Comparison of ENCODE assay signal across 11 cellular contexts in the genomic region with DNA sequence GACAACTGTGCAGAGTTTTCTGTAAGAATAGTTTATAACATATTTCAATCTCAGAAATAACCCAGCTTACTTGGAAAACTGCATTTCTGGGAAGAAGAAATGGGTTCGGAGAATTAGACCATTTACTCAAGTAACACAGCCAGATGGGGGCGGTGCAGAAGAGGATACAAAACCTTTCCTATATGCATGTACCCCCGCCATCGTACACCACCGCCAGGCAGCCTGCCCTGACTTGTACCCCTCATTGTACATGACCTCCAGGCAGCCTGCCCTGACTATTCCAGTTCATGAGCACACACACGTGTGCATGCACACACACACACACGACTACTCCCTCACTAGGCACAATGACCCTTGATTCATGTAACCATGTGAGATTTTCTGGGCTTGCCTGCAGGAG.
DNase-seq lines count a peak whose midpoint lies in the region; ATAC-seq and TF ChIP-seq lines count a peak whose summit lies in the region.
"Had no signal": no experiment of that assay in that cellular context is flagged by ENCODE, and none has a peak within 500 bp of the region (broad histone marks: within the 10 kb centered on the region; RNA-seq: fewer than 3 reads in every experiment).

No MANE protein-coding gene starts in this region.

- H3K9me3 Mint-ChIP-seq in activated T-cell treated with anti-CD3 and anti-CD28 coated beads, Interleukin-2, amount 50 U/mL, for 24 hours: no peaks in the 10 kb centered on the region
- H3K9me3 Mint-ChIP-seq in activated CD8-positive, alpha-beta T cell treated with anti-CD3 and anti-CD28 coated beads, Interleukin-2, amount 10 ng/mL, durations not matched to agents 7 days and 5 days (ENCODE audit: insufficient read depth): no peaks in the 10 kb centered on the region
- no peaks in the 10 kb centered on the region for H3K9me3 Mint-ChIP-seq in stimulated activated naive CD8-positive, alpha-beta T cell treated with anti-CD3 and anti-CD28 coated beads, Interleukin-15, amount 100 ng/mL, for 72 hours

- H3K4me3 Mint-ChIP-seq in activated T-cell treated with anti-CD3 and anti-CD28 coated beads, Interleukin-2, amount 50 U/mL, for 24 hours: peak overlapping the region; percentile 67
- H3K4me3 Mint-ChIP-seq in activated CD8-positive, alpha-beta T cell treated with anti-CD3 and anti-CD28 coated beads, Interleukin-2, amount 10 ng/mL, durations not matched to agents 7 days and 5 days: peak overlapping the region; percentile 64
- peak overlapping the region; percentile 77 to 82 for H3K4me3 Mint-ChIP-seq in stimulated activated naive CD8-positive, alpha-beta T cell treated with anti-CD3 and anti-CD28 coated beads, Interleukin-15, amount 100 ng/mL, for 72 hours

- H3K27me3 Mint-ChIP-seq in activated T-cell treated with anti-CD3 and anti-CD28 coated beads, Interleukin-2, amount 50 U/mL, for 24 hours: no peaks in the 10 kb centered on the region
- no peaks in the 10 kb centered on the region for H3K27me3 Mint-ChIP-seq in activated CD8-positive, alpha-beta T cell treated with anti-CD3 and anti-CD28 coated beads, Interleukin-2, amount 10 ng/mL, durations not matched to agents 7 days and 5 days (ENCODE audit: low read depth)
- H3K27me3 Mint-ChIP-seq in stimulated activated naive CD8-positive, alpha-beta T cell treated with anti-CD3 and anti-CD28 coated beads, Interleukin-15, amount 100 ng/mL, for 72 hours: no peaks in the 10 kb centered on the region

- POLR2A ChIA-PET in activated CD8-positive, alpha-beta T cell treated with anti-CD3 and anti-CD28 coated beads, Interleukin-2, amount 10 ng/mL, durations not matched to agents 7 days and 5 days (lab: Charles Lee): no interaction called here
- POLR2A ChIA-PET in RWPE1 (lab: Yijun Ruan, JAX; ENCODE audit: low non-redundant PET): no interaction called here

- H3K4me1 Mint-ChIP-seq in activated T-cell treated with anti-CD3 and anti-CD28 coated beads, Interleukin-2, amount 50 U/mL, for 24 hours (ENCODE audit: low read depth): peaks cover 8% of the 10 kb centered on the region
- H3K4me1 Mint-ChIP-seq in activated CD8-positive, alpha-beta T cell treated with anti-CD3 and anti-CD28 coated beads, Interleukin-2, amount 10 ng/mL, durations not matched to agents 7 days and 5 days (ENCODE audit: low read depth): peaks cover 12% of the 10 kb centered on the region
- H3K4me1 Mint-ChIP-seq in stimulated activated naive CD8-positive, alpha-beta T cell treated with anti-CD3 and anti-CD28 coated beads, Interleukin-15, amount 100 ng/mL, for 72 hours: peaks cover 17% of the 10 kb centered on the region

- no peaks in the 10 kb centered on the region for H3K9me3 ChIP-seq in iPS-20b (ENCODE audit: insufficient read depth, low read depth, low read length)

- peaks cover 17% of the 10 kb centered on the region for H3K36me3 ChIP-seq in iPS-20b (ENCODE audit: insufficient read depth, low read depth, low read length)

- peaks cover 15% of the 10 kb centered on the region; the same call in 1 of the 2 replicates for H3K4me1 ChIP-seq in iPS-20b (ENCODE audit: insufficient read depth, low read length)

- H3K9ac ChIP-seq in iPS-20b (ENCODE audit: low read depth, low read length): peak overlapping the region; percentile 56; the same call in 1 of the 2 replicates

- no peaks in the 10 kb centered on the region for H3K27me3 ChIP-seq in iPS-20b (ENCODE audit: insufficient read depth, low read length)

- H3K4me3 ChIP-seq in iPS-20b (ENCODE audit: low read length): no peak overlapping the region

- no peak for ATAC-seq in activated CD8-positive, alpha-beta T cell treated with anti-CD3 and anti-CD28 coated beads, Interleukin-2, amount 10 ng/mL, durations not matched to agents 7 days and 5 days
- peak; percentile 6 for ATAC-seq in stimulated activated naive CD8-positive, alpha-beta T cell treated with anti-CD3 and anti-CD28 coated beads, Interleukin-15, amount 100 ng/mL, for 72 hours
- no peak for ATAC-seq in GM18868 (IDR thresholded peaks at IDR 0.05; ENCODE audit: unreplicated experiment)
- ATAC-seq: Right ventricle myocardium inferior had no signal

- no peaks in the 10 kb centered on the region for H3K36me3 Mint-ChIP-seq in activated T-cell treated with anti-CD3 and anti-CD28 coated beads, Interleukin-2, amount 50 U/mL, for 24 hours (ENCODE audit: low read depth)
- H3K36me3 Mint-ChIP-seq in activated CD8-positive, alpha-beta T cell treated with anti-CD3 and anti-CD28 coated beads, Interleukin-2, amount 10 ng/mL, durations not matched to agents 7 days and 5 days (ENCODE audit: low read depth): no peaks in the 10 kb centered on the region

- H3K27ac ChIP-seq in iPS-20b (ENCODE audit: low read length): peak overlapping the region; percentile 39
- H3K27ac ChIP-seq in RWPE1: no peak overlapping the region

- CTCF ChIA-PET in activated CD8-positive, alpha-beta T cell treated with anti-CD3 and anti-CD28 coated beads, Interleukin-2, amount 10 ng/mL, durations not matched to agents 7 days and 5 days (lab: Charles Lee): no interaction called here
- CTCF ChIA-PET in RWPE1 (lab: Yijun Ruan, JAX): no interaction called here

- H3K27ac Mint-ChIP-seq in activated T-cell treated with anti-CD3 and anti-CD28 coated beads, Interleukin-2, amount 50 U/mL, for 24 hours: no peak overlapping the region
- peak overlapping the region; percentile 79 for H3K27ac Mint-ChIP-seq in activated CD8-positive, alpha-beta T cell treated with anti-CD3 and anti-CD28 coated beads, Interleukin-2, amount 10 ng/mL, durations not matched to agents 7 days and 5 days
- H3K27ac Mint-ChIP-seq in stimulated activated naive CD8-positive, alpha-beta T cell treated with anti-CD3 and anti-CD28 coated beads, Interleukin-15, amount 100 ng/mL, for 72 hours: peak overlapping the region; percentile 62 to 85

- no peak for TF ChIP-seq CTCF in RWPE1 (conservative IDR thresholded peaks at IDR 0.05; ENCODE audit: low read depth)

- DNase-seq in activated T-cell treated with anti-CD3 and anti-CD28 coated beads, Interleukin-2, amount 50 U/mL, for 24 hours: no peak
- DNase-seq in activated T-cell treated with anti-CD3 and anti-CD28 coated beads, Interleukin-2, amount 50 U/mL, for 1 hour: no peak
- DNase-seq in activated CD8-positive, alpha-beta T cell treated with anti-CD3 and anti-CD28 coated beads, Interleukin-2, amount 10 ng/mL, durations not matched to agents 7 days and 5 days: no peak
- DNase-seq in stimulated activated naive CD8-positive, alpha-beta T cell treated with anti-CD3 and anti-CD28 coated beads, Interleukin-15, amount 100 ng/mL, for 72 hours: no peak
- DNase-seq in RWPE1 (ENCODE audit: low spot score) (no peak), hypothalamus (lab: John Stamatoyannopoulos, UW) (no peak)
- DNase-seq: activated CD4-positive, alpha-beta T cell treated with anti-CD3 and anti-CD28 coated beads, Interleukin-2, amount 50 U/mL, for 4 hours; NCI-H2107 had no signal
